In genomic region chr6:41503435-41503768, GRCh38 we compare ENCODE assay signal across 10 cellular contexts. TPM values are rescaled to one million over a fixed set of nuclear protein-coding genes. Genes with fewer than 3 reads are reported as not detected.
DNase-seq lines count a peak whose midpoint lies in the region; ATAC-seq and TF ChIP-seq lines count a peak whose summit lies in the region.
"Had no signal": no experiment of that assay in that cellular context is flagged by ENCODE, and none has a peak within 500 bp of the region (broad histone marks: within the 10 kb centered on the region; RNA-seq: fewer than 3 reads in every experiment).

No MANE protein-coding gene starts in this region.

- ATAC-seq in activated naive CD8-positive, alpha-beta T cell treated with anti-CD3 and anti-CD28 coated beads, Interleukin-2, amount 50 U/mL, for 24 hours: no peak
- ATAC-seq in GM18870 (IDR thresholded peaks at IDR 0.05; ENCODE audit: unreplicated experiment): no peak

- TF ChIP-seq EP300 in stomach (IDR thresholded peaks at IDR 0.05): no peak

- WGBS in stomach, 5 donors: 11 to 26% (median 21%) methylated on average over 2 of the region's 2 CpGs

- no peaks in the 10 kb centered on the region for H3K36me3 Mint-ChIP-seq in activated naive CD8-positive, alpha-beta T cell treated with anti-CD3 and anti-CD28 coated beads, Interleukin-2, amount 50 U/mL, for 24 hours (ENCODE audit: low read depth)
- peaks cover 0 to 3% (median 0%) of the 10 kb centered on the region in 3 donors for H3K36me3 Mint-ChIP-seq in immature natural killer cell
- H3K36me3 Mint-ChIP-seq: T-cell had no signal

- H3K9me3 ChIP-seq in HUES48 (ENCODE audit: control insufficient read depth, insufficient read depth, low read length) (no peaks in the 10 kb centered on the region), stomach (no peaks in the 10 kb centered on the region)
- H3K9me3 ChIP-seq: esophagus squamous epithelium had no signal

- peaks cover 30% of the 10 kb centered on the region for H3K4me1 Mint-ChIP-seq in activated naive CD8-positive, alpha-beta T cell treated with anti-CD3 and anti-CD28 coated beads, Interleukin-2, amount 50 U/mL, for 24 hours
- peaks cover 28 to 47% of the 10 kb centered on the region in 2 donors for H3K4me1 Mint-ChIP-seq in immature natural killer cell

- no peaks in the 10 kb centered on the region for H3K9me3 Mint-ChIP-seq in activated naive CD8-positive, alpha-beta T cell treated with anti-CD3 and anti-CD28 coated beads, Interleukin-2, amount 50 U/mL, for 24 hours
- peaks cover 0 to 5% (median 0%) of the 10 kb centered on the region in 6 donors for H3K9me3 Mint-ChIP-seq in immature natural killer cell
- H3K9me3 Mint-ChIP-seq: T-cell had no signal

- H3K36me3 ChIP-seq in HUES48 (ENCODE audit: control insufficient read depth, insufficient read depth, low read length): no peaks in the 10 kb centered on the region
- no peaks in the 10 kb centered on the region for H3K36me3 ChIP-seq in stomach
- H3K36me3 ChIP-seq: esophagus squamous epithelium had no signal

- DNase-seq in activated naive CD8-positive, alpha-beta T cell treated with anti-CD3 and anti-CD28 coated beads, Interleukin-2, amount 50 U/mL, for 24 hours: no peak
- DNase-seq in immature natural killer cell (no peak), stomach (no peak), mesenteric fat pad (ENCODE audit: low spot score) (no peak), NCI-H1694 treated with DMSO at 0.1 percent for 48 hours (lab: John Stamatoyannopoulos, UW) (no peak), NCI-H1417 (lab: John Stamatoyannopoulos, UW) (no peak)
- DNase-seq: esophagus squamous epithelium, T-cell had no signal

- peaks cover 61% of the 10 kb centered on the region for H3K27me3 Mint-ChIP-seq in activated naive CD8-positive, alpha-beta T cell treated with anti-CD3 and anti-CD28 coated beads, Interleukin-2, amount 50 U/mL, for 24 hours
- peaks cover 17 to 34% (median 20%) of the 10 kb centered on the region in 3 donors for H3K27me3 Mint-ChIP-seq in immature natural killer cell (ENCODE audit: low read depth in 3 of 3)

- intact Hi-C loops in stomach (cut with DNase I; ENCODE audit: low total_unique reads): no loop called here

- H3K27ac Mint-ChIP-seq in activated naive CD8-positive, alpha-beta T cell treated with anti-CD3 and anti-CD28 coated beads, Interleukin-2, amount 50 U/mL, for 24 hours: peak overlapping the region; percentile 21
- H3K27ac Mint-ChIP-seq in immature natural killer cell: no peak overlapping the region
- H3K27ac Mint-ChIP-seq: T-cell had no signal

- H3K4me3 ChIP-seq in HUES48 (ENCODE audit: low read depth, low read length) (peak overlapping the region; percentile 55), stomach (peak overlapping the region in 3 of 4 donors; percentile 39 to 54 (median 43))

- H3K4me1 ChIP-seq in HUES48 (ENCODE audit: control insufficient read depth, insufficient read depth, low read length): peaks cover 25% of the 10 kb centered on the region
- H3K4me1 ChIP-seq in stomach: peaks cover 36 to 48% (median 37%) of the 10 kb centered on the region in 4 donors

- no peak for TF ChIP-seq CTCF in stomach (IDR thresholded peaks at IDR 0.05)

- no peak for TF ChIP-seq POLR2A in stomach (IDR thresholded peaks at IDR 0.05)

- H3K27ac ChIP-seq in HUES48 (ENCODE audit: low read depth, low read length): peak overlapping the region; percentile 19
- H3K27ac ChIP-seq in stomach: peak overlapping the region; percentile 9 to 85 (median 74)

- H3K4me3 Mint-ChIP-seq in activated naive CD8-positive, alpha-beta T cell treated with anti-CD3 and anti-CD28 coated beads, Interleukin-2, amount 50 U/mL, for 24 hours: peak overlapping the region; percentile 25
- peak overlapping the region in 4 of 5 donors; percentile 53 to 65 (median 54) for H3K4me3 Mint-ChIP-seq in immature natural killer cell
- H3K4me3 Mint-ChIP-seq: T-cell had no signal

- H3K27me3 ChIP-seq in HUES48 (ENCODE audit: control insufficient read depth, insufficient read depth, low read length) (peaks cover 79% of the 10 kb centered on the region), stomach (peaks cover 0 to 39% (median 5%) of the 10 kb centered on the region in 3 donors)

- H3K9ac ChIP-seq in HUES48 (ENCODE audit: low read depth, low read length): no peak overlapping the region

RNA-seq across cellular contexts. Expression of gene FOXP4, which starts 42.8 kb away (rescaled TPM):
- polyA plus RNA-seq in immature natural killer cell: under 1 TPM; 0.10 to 0.73 (median 0.68) TPM
- total RNA-seq in stomach: 10 to 100 TPM in 4 of 5 donors, 1 to 10 TPM in 1; 7.9 to 70.4 (median 40.3) TPM
- 10 to 100 TPM; 14.3 to 33.7 (median 27.6) TPM for polyA plus RNA-seq in stomach
- total RNA-seq in mesenteric fat pad: 21.4 TPM
